ENCODE assay signal across 13 cellular contexts in genomic region chr4:64718091-64718490, GRCh38.
DNase-seq lines count a peak whose midpoint lies in the region; TF ChIP-seq lines count a peak whose summit lies in the region.
"Had no signal": no experiment of that assay in that cellular context is flagged by ENCODE, and none has a peak within 500 bp of the region (broad histone marks: within the 10 kb centered on the region; RNA-seq: fewer than 3 reads in every experiment).

No MANE protein-coding gene starts in this region.

- no peaks in the 10 kb centered on the region for H3K36me3 ChIP-seq in smooth muscle cell (ENCODE audit: low read depth)
- H3K36me3 ChIP-seq in OCI-LY7 (ENCODE audit: insufficient read depth, low read length): no peaks in the 10 kb centered on the region
- H3K36me3 ChIP-seq: esophagus muscularis mucosa, thoracic aorta had no signal

- peak; percentile 1 for DNase-seq in NCI-H1694 treated with DMSO at 0.1 percent for 48 hours (lab: John Stamatoyannopoulos, UW)
- no peak for DNase-seq in NCI-H1694 (lab: John Stamatoyannopoulos, UW)
- peak; percentile 4 for DNase-seq in RKO (ENCODE audit: low spot score)
- peak; percentile 5 for DNase-seq in fibroblast of mammary gland (ENCODE audit: low read depth)
- no peak for DNase-seq in smooth muscle cell (lab: John Stamatoyannopoulos, UW; ENCODE audit: unreplicated experiment)
- no peak for DNase-seq in T-helper 2 cell treated with Interferon-gamma antibody and Interleukin-4, amounts not matched to agents 5 μg/mL and 100 μg/mL, for 36 hours (ENCODE audit: low spot score)
- DNase-seq in OCI-LY7 (ENCODE audit: low spot score): no peak
- no peak for DNase-seq in stimulated activated naive CD4-positive, alpha-beta T cell (lab: John Stamatoyannopoulos, UW)
- DNase-seq: CD8-positive, alpha-beta memory T cell; NCI-H2107 had no signal

- CTCF ChIA-PET in OCI-LY7 (lab: Charles Lee; ENCODE audit: unreplicated experiment): no interaction called here

- H3K9me3 Mint-ChIP-seq in T-helper 2 cell treated with Interferon-gamma antibody and Interleukin-4, amounts not matched to agents 5 μg/mL and 100 μg/mL, for 36 hours: peaks cover 3% of the 10 kb centered on the region

- H3K4me3 Mint-ChIP-seq in T-helper 2 cell treated with Interferon-gamma antibody and Interleukin-4, amounts not matched to agents 5 μg/mL and 100 μg/mL, for 36 hours: no peak overlapping the region
- H3K4me3 Mint-ChIP-seq: CD8-positive, alpha-beta memory T cell had no signal

- 38% methylated on average over 3 of the region's 3 CpGs for WGBS in smooth muscle cell (ENCODE audit: low lambda C conversion rate)

- H3K9me3 ChIP-seq in smooth muscle cell (replicated peaks; ENCODE audit: low read depth) (no peaks in the 10 kb centered on the region), OCI-LY7 (ENCODE audit: low read length) (no peaks in the 10 kb centered on the region)
- H3K9me3 ChIP-seq: A549, esophagus muscularis mucosa, thoracic aorta had no signal

- H4K20me1 ChIP-seq in smooth muscle cell (ENCODE audit: low read depth): no peaks in the 10 kb centered on the region
- no peaks in the 10 kb centered on the region for H4K20me1 ChIP-seq in OCI-LY7 (ENCODE audit: insufficient read depth, low read length)

- no peak overlapping the region for H3K27ac Mint-ChIP-seq in T-helper 2 cell treated with Interferon-gamma antibody and Interleukin-4, amounts not matched to agents 5 μg/mL and 100 μg/mL, for 36 hours
- H3K27ac Mint-ChIP-seq: CD8-positive, alpha-beta memory T cell had no signal

- H3K4me1 ChIP-seq in smooth muscle cell (ENCODE audit: low read depth) (no peaks in the 10 kb centered on the region), OCI-LY7 (ENCODE audit: insufficient read depth, low read length, poor library complexity, severe bottlenecking) (no peaks in the 10 kb centered on the region)
- H3K4me1 ChIP-seq: A549, esophagus muscularis mucosa had no signal

- no TSS peak for BruUV-seq in OCI-LY7 (replicated peaks; lab: Mats Ljungman, UMichigan)

- H2AFZ ChIP-seq in smooth muscle cell (ENCODE audit: low read depth) (peak overlapping the region; percentile 51), OCI-LY7 (ENCODE audit: low read length) (no peak overlapping the region)

- peak overlapping the region; percentile 20 for H3K4me2 ChIP-seq in smooth muscle cell
- H3K4me2 ChIP-seq in OCI-LY7 (ENCODE audit: low read length): no peak overlapping the region
- H3K4me2 ChIP-seq: A549 had no signal

- H3K27me3 Mint-ChIP-seq in T-helper 2 cell treated with Interferon-gamma antibody and Interleukin-4, amounts not matched to agents 5 μg/mL and 100 μg/mL, for 36 hours (ENCODE audit: low read depth): no peaks in the 10 kb centered on the region
- H3K27me3 Mint-ChIP-seq: CD8-positive, alpha-beta memory T cell had no signal

- H3K36me3 Mint-ChIP-seq in T-helper 2 cell treated with Interferon-gamma antibody and Interleukin-4, amounts not matched to agents 5 μg/mL and 100 μg/mL, for 36 hours (ENCODE audit: low read depth): no peaks in the 10 kb centered on the region

- no peak overlapping the region for H3K4me3 ChIP-seq in fibroblast of mammary gland (ENCODE audit: control insufficient read depth, low read depth, low read length)
- no peak overlapping the region for H3K4me3 ChIP-seq in smooth muscle cell
- no peak overlapping the region for H3K4me3 ChIP-seq in OCI-LY7 (ENCODE audit: low read depth, low read length, poor library complexity, severe bottlenecking)
- H3K4me3 ChIP-seq: A549, esophagus muscularis mucosa, thoracic aorta had no signal

- no peaks in the 10 kb centered on the region for H3K9me2 ChIP-seq in OCI-LY7 (ENCODE audit: insufficient read depth, low read length)

- no peaks in the 10 kb centered on the region for H3F3A ChIP-seq in smooth muscle cell (ENCODE audit: low read depth)

- no peaks in the 10 kb centered on the region for H3K4me1 Mint-ChIP-seq in T-helper 2 cell treated with Interferon-gamma antibody and Interleukin-4, amounts not matched to agents 5 μg/mL and 100 μg/mL, for 36 hours (ENCODE audit: low read depth)
- H3K4me1 Mint-ChIP-seq: CD8-positive, alpha-beta memory T cell had no signal

- H3K27me3 ChIP-seq in smooth muscle cell (ENCODE audit: low read depth): no peaks in the 10 kb centered on the region
- H3K27me3 ChIP-seq: esophagus muscularis mucosa had no signal

- peak overlapping the region; percentile 20 for H3K27ac ChIP-seq in smooth muscle cell (ENCODE audit: low read depth)
- no peak overlapping the region for H3K27ac ChIP-seq in OCI-LY7 (ENCODE audit: low read depth, low read length, poor library complexity, severe bottlenecking)
- H3K27ac ChIP-seq: A549, esophagus muscularis mucosa, thoracic aorta had no signal

- H3K9ac ChIP-seq in smooth muscle cell (ENCODE audit: low read depth): no peak overlapping the region

- POLR2A ChIA-PET in OCI-LY7 (lab: Charles Lee): no interaction called here

- intact Hi-C loops in OCI-LY7 (cut with micrococcal nuclease; ENCODE audit: unreplicated experiment): no loop called here

- no peaks in the 10 kb centered on the region for H3K79me2 ChIP-seq in smooth muscle cell (ENCODE audit: low read depth)
- H3K79me2 ChIP-seq in OCI-LY7 (ENCODE audit: insufficient read depth, low read depth, low read length): no peaks in the 10 kb centered on the region

- TF ChIP-seq CTCF in fibroblast of mammary gland (conservative IDR thresholded peaks at IDR 0.05; ENCODE audit: control insufficient read depth, insufficient read depth, low read depth, low read length) (no peak), smooth muscle cell (IDR thresholded peaks at IDR 0.05; ENCODE audit: borderline replicate concordance, insufficient read depth, poor library complexity, severe bottlenecking) (peak; percentile 8), OCI-LY7 (conservative IDR thresholded peaks at IDR 0.05; ENCODE audit: low read length) (no peak)

Comparison
In these comparisons a context has a peak if more than half of its experiments do, and no peak if none do; other contexts are left out.
1. DNase-seq: peak in NCI-H1694 treated with DMSO at 0.1 percent for 48 hours (single experiment), RKO (single experiment) and fibroblast of mammary gland (single experiment); none in NCI-H1694 (single experiment), smooth muscle cell (single experiment), T-helper 2 cell treated with Interferon-gamma antibody and Interleukin-4, amounts not matched to agents 5 μg/mL and 100 μg/mL, for 36 hours (single experiment), OCI-LY7 (single experiment) and stimulated activated naive CD4-positive, alpha-beta T cell (0 of 6).